11 cellular contexts compared by ENCODE assay signal in the genomic region with DNA sequence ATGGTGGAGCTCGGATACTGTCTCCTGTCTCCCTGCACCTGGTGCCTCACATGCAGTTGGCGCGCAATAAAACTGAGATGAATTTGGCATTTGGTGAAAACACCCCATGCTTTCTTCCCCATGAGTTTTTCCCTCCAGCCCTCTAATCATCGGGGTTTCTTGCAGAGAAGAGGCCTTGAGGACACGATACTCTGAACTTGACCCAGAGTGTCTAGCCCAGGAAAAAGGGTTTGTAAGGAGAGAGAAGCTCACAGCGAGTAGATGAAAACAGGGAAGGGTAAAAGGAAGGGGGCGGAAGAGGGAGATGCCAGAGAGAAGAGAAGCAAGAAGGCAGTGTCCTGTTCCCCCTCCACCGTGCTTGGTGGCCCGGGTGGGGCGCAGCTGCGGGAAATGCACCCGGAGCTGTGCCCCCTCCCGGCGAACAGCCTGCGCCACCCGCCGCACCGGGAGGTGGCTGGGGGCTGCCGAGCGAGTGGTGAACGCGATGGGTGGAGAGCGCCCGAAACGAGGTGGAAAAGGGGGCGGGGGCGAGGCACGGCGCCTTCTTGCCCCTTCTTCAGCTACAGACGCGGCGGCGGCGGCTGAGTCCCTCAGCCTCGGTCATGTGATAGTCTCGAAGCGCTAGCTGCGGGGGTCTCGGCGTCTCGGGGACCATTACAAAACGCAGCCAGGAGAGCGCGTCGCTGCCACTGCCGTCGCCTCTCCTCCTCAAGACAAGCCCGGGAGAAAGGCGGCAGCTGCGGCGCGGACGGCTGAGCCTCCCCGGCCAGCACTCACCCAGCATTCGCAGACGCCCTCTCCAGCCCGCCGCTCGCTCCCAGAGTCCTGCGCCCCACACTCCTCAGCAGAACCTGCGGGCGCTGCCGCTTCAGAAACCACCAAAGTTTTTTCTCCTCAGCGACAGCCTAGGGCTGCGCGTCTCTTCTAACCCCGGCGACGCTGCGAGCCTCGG. TPM values are rescaled to one million over a fixed set of nuclear protein-coding genes. Genes with fewer than 3 reads are reported as not detected.
DNase-seq lines count a peak whose midpoint lies in the region; ATAC-seq, FAIRE-seq and TF ChIP-seq lines count a peak whose summit lies in the region.
"Had no signal": no experiment of that assay in that cellular context is flagged by ENCODE, and none has a peak within 500 bp of the region (broad histone marks: within the 10 kb centered on the region; RNA-seq: fewer than 3 reads in every experiment).

No MANE protein-coding gene starts in this region.

- no peak overlapping the region for H3K27ac ChIP-seq in heart right ventricle
- H3K27ac ChIP-seq in SK-N-SH (ENCODE audit: low read depth in 2 of 2, low read length in 1 of 2): no peak overlapping the region
- no peak overlapping the region for H3K27ac ChIP-seq in kidney (ENCODE audit: low read depth in 2 of 2, low read length in 2 of 2)
- peak overlapping the region in 1 of 2 donors; percentile 21 for H3K27ac ChIP-seq in thoracic aorta
- H3K27ac ChIP-seq: body of pancreas had no signal

- no peaks in the 10 kb centered on the region for H3K9me2 ChIP-seq in SK-N-SH

- H3K4me1 ChIP-seq in heart right ventricle (peaks cover 4 to 72% (median 44%) of the 10 kb centered on the region in 9 donors), SK-N-SH (ENCODE audit: control insufficient read depth in 1 of 2, insufficient read depth in 2 of 2, low read depth in 1 of 2, low read length in 1 of 2) (no peaks in the 10 kb centered on the region; a peak in 1 of 4 replicates), kidney (ENCODE audit: control insufficient read depth in 1 of 2, insufficient read depth in 1 of 2, low read depth in 1 of 2, low read length in 2 of 2) (peaks cover 5 to 13% of the 10 kb centered on the region in 2 donors), thoracic aorta (ENCODE audit: control insufficient read depth in 1 of 2, low read depth in 2 of 2) (peaks cover 13 to 56% of the 10 kb centered on the region in 2 donors)

- H3K36me3 ChIP-seq in heart right ventricle (no peaks in the 10 kb centered on the region), SK-N-SH (replicated peaks in 1 of 2; ENCODE audit: control insufficient read depth in 1 of 2, insufficient read depth in 2 of 2, low read length in 1 of 2) (no peaks in the 10 kb centered on the region), kidney (ENCODE audit: control insufficient read depth in 1 of 2, insufficient read depth in 2 of 2, low read length in 2 of 2) (no peaks in the 10 kb centered on the region), thoracic aorta (no peaks in the 10 kb centered on the region)

- peak in 2 of 8 donors; percentile 6 to 32 for ATAC-seq in heart right ventricle
- no peak for ATAC-seq in Right ventricle myocardium inferior
- ATAC-seq in thoracic aorta (ENCODE audit: insufficient number of reproducible peaks, low FRiP score, low read depth): no peak
- ATAC-seq in esophagus mucosa: no peak
- ATAC-seq: body of pancreas had no signal

- peak overlapping the region; percentile 28; the same call in 1 of the 2 replicates for H3K4me2 ChIP-seq in SK-N-SH

- TF ChIP-seq RAD21 in SK-N-SH (IDR thresholded peaks at IDR 0.05; ENCODE audit: low read length): no peak

- H3K79me2 ChIP-seq in SK-N-SH (ENCODE audit: insufficient read depth): no peaks in the 10 kb centered on the region

- H3K4me3 ChIP-seq in heart right ventricle (peak overlapping the region in 6 of 10 donors; percentile 8 to 22 (median 14)), SK-N-SH (ENCODE audit: low read depth in 2 of 2, low read length in 1 of 2) (no peak overlapping the region; a peak in 1 of 4 replicates), kidney (ENCODE audit: low read length in 2 of 2) (no peak overlapping the region), thoracic aorta (peak overlapping the region; percentile 55)
- H3K4me3 ChIP-seq: body of pancreas had no signal

- no peak overlapping the region for H3K9ac ChIP-seq in SK-N-SH
- H3K9ac ChIP-seq in kidney (ENCODE audit: low read length in 2 of 2): no peak overlapping the region

- no peak overlapping the region for H2AFZ ChIP-seq in SK-N-SH (ENCODE audit: low read depth)

- WGBS in heart right ventricle, 2 donors: 1 to 2% methylated on average over 65 to 71 of the region's 71 CpGs
- 7% methylated on average over 29 of the region's 71 CpGs for WGBS in SK-N-SH (ENCODE audit: low lambda C conversion rate)

- DNase-seq in heart right ventricle: no peak
- no peak for DNase-seq in Right ventricle myocardium inferior (ENCODE audit: missing footprints)
- DNase-seq in SK-N-SH: peak; percentile 37
- peak; percentile 72 for DNase-seq in kidney
- no peak for DNase-seq in thoracic aorta (ENCODE audit: low spot score)
- DNase-seq in MV-4-11 (lab: John Stamatoyannopoulos, UW): no peak
- DNase-seq in T1000 (lab: John Stamatoyannopoulos, UW): no peak
- DNase-seq: GDM1 had no signal

- H3K27me3 ChIP-seq in heart right ventricle (peaks cover 81 to 100% (median 99%) of the 10 kb centered on the region in 7 donors), SK-N-SH (ENCODE audit: insufficient read depth) (peaks cover 96% of the 10 kb centered on the region), thoracic aorta (replicated peaks; ENCODE audit: insufficient read depth) (peaks cover 86% of the 10 kb centered on the region)

- intact Hi-C loops in heart right ventricle (cut with DNase I): no loop called here
- intact Hi-C loops in Right ventricle myocardium inferior (cut with DNase I): no loop called here
- intact Hi-C loops in kidney (cut with DNase I): no loop called here

- TF ChIP-seq EP300 in SK-N-SH (IDR thresholded peaks at IDR 0.05; ENCODE audit: borderline replicate concordance in 1 of 2, low read depth in 1 of 2, low read length in 1 of 2): no peak

- H4K20me1 ChIP-seq in SK-N-SH (ENCODE audit: insufficient read depth): no peaks in the 10 kb centered on the region

- H3K9me3 ChIP-seq in heart right ventricle: no peaks in the 10 kb centered on the region
- H3K9me3 ChIP-seq in SK-N-SH: no peaks in the 10 kb centered on the region
- H3K9me3 ChIP-seq in kidney (ENCODE audit: control insufficient read depth in 1 of 2, low read length in 2 of 2): no peaks in the 10 kb centered on the region
- H3K9me3 ChIP-seq in thoracic aorta: no peaks in the 10 kb centered on the region
- H3K9me3 ChIP-seq: body of pancreas had no signal

- H3F3A ChIP-seq in SK-N-SH (replicated peaks; ENCODE audit: insufficient read depth): no peaks in the 10 kb centered on the region

- no peak for FAIRE-seq in kidney (lab: Jason Lieb, UNC)

- TF ChIP-seq CTCF in heart right ventricle (IDR thresholded peaks at IDR 0.05): no peak
- no peak for TF ChIP-seq CTCF in SK-N-SH (IDR thresholded peaks at IDR 0.05)
- TF ChIP-seq CTCF in kidney (IDR thresholded peaks at IDR 0.05; ENCODE audit: borderline replicate concordance, extremely low read depth, insufficient read depth): no peak
- no peak for TF ChIP-seq CTCF in thoracic aorta (IDR thresholded peaks at IDR 0.05)

- POLR2A ChIA-PET in SK-N-SH (lab: Yijun Ruan, JAX): no interaction called here

- CTCF ChIA-PET in SK-N-SH (lab: Yijun Ruan, JAX): interaction anchor here (1.1 kb wide), 1 partner anchor 208 kb away, joined by 3 read pairs; no protein-coding TSS in a partner anchor

TF ChIP-seq in SK-N-SH, 30 proteins besides CTCF, POLR2A, EP300 and RAD21:
- TF ChIP-seq GABPA (IDR thresholded peaks at IDR 0.05; ENCODE audit: low read depth) (no peak), RFX5 (IDR thresholded peaks at IDR 0.05; ENCODE audit: low read length) (no peak), SMC3 (IDR thresholded peaks at IDR 0.05; ENCODE audit: low read depth, low read length) (no peak), FOXJ3 (CRISPR knock-in tag; IDR thresholded peaks at IDR 0.05) (no peak), JUND (IDR thresholded peaks at IDR 0.05) (no peak), TAF1 (IDR thresholded peaks at IDR 0.05; ENCODE audit: borderline replicate concordance, low read depth, low read length) (no peak), FOSL2 (IDR thresholded peaks at IDR 0.05; ENCODE audit: borderline replicate concordance, low read depth) (no peak), RCOR1 (IDR thresholded peaks at IDR 0.05; ENCODE audit: low read length) (no peak), MEF2A (IDR thresholded peaks at IDR 0.05; ENCODE audit: borderline replicate concordance, low read depth) (no peak)
- TF ChIP-seq, protein P1, sequence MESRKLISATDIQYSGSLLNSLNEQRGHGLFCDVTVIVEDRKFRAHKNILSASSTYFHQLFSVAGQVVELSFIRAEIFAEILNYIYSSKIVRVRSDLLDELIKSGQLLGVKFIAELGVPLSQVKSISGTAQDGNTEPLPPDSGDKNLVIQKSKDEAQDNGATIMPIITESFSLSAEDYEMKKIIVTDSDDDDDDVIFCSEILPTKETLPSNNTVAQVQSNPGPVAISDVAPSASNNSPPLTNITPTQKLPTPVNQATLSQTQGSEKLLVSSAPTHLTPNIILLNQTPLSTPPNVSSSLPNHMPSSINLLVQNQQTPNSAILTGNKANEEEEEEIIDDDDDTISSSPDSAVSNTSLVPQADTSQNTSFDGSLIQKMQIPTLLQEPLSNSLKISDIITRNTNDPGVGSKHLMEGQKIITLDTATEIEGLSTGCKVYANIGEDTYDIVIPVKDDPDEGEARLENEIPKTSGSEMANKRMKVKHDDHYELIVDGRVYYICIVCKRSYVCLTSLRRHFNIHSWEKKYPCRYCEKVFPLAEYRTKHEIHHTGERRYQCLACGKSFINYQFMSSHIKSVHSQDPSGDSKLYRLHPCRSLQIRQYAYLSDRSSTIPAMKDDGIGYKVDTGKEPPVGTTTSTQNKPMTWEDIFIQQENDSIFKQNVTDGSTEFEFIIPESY (IDR thresholded peaks at IDR 0.05; ENCODE audit: borderline replicate concordance, low read depth): no peak

RNA-seq across cellular contexts. Expression of gene FOXB2, which starts 1.1 kb away (rescaled TPM):
- total RNA-seq in heart right ventricle (not detected), Right ventricle myocardium inferior (not detected), kidney (not detected), thoracic aorta (not detected), esophagus mucosa (not detected)
- polyA plus RNA-seq in heart right ventricle (not detected), SK-N-SH (2012; rRNA removed) (not detected in 2 replicates), kidney (ENCODE audit: insufficient read depth, low read depth, low replicate concordance) (not detected)
- polyA plus RNA-seq in SK-N-SH (2012; cell fraction: cytosol; rRNA removed): not detected in 2 replicates
- polyA plus RNA-seq in SK-N-SH (2012; cell fraction: nucleus; rRNA removed): not detected in 2 replicates
- total RNA-seq: body of pancreas, SK-MEL-5 had no signal

Comparison
In these comparisons a context has a peak if more than half of its experiments do, and no peak if none do; other contexts are left out.
1. DNase-seq: peak in SK-N-SH (single experiment) and kidney (single experiment); none in heart right ventricle (0 of 2), Right ventricle myocardium inferior (single experiment), thoracic aorta (single experiment), MV-4-11 (single experiment) and T1000 (single experiment).
2. H3K4me3 ChIP-seq: peak in heart right ventricle (6 of 10) and thoracic aorta (single experiment); none in SK-N-SH (0 of 2) and kidney (0 of 2).